In the genomic region with DNA sequence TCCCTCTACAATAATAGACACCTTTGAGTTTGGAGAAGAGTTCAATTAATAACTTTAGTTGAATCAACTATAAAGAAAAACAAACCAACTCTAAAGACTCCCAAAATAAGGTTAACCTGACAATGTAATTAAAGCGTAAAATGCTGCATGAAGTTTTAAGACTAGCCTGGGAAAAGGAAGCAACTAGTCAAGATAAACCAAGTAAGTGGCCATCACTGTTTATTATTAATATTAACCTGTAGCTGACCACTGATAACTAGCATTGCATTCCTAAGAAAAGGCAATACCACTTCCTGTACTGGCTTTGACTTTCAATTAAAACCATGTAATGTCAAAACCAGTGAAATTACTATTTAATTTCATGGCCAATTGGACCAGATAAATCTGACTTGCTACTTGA, we compare ENCODE assay signal across 8 cellular contexts. TPM values are rescaled to one million over a fixed set of nuclear protein-coding genes. Genes with fewer than 3 reads are reported as not detected.
DNase-seq lines count a peak whose midpoint lies in the region; ATAC-seq and TF ChIP-seq lines count a peak whose summit lies in the region.

No MANE protein-coding gene starts in this region.

- peak overlapping the region; percentile 100 for H3K4me3 ChIP-seq in Caco-2 (ENCODE audit: low read depth, low read length)
- H3K4me3 ChIP-seq in Panc1 (ENCODE audit: low read depth in 2 of 2, low read length in 2 of 2): peak overlapping the region; percentile 82 to 99
- peak overlapping the region; percentile 86 for H3K4me3 ChIP-seq in ovary

- POLR2A ChIA-PET in Caco-2 (lab: Charles Lee) (no interaction called here), Panc1 (lab: Charles Lee) (no interaction called here)

- H3K4me3 Mint-ChIP-seq in Caco-2 (ENCODE audit: unreplicated experiment): peak overlapping the region; percentile 86

- H3K27me3 ChIP-seq in Caco-2 (replicated peaks; ENCODE audit: control insufficient read depth, insufficient read depth, low read length) (no peaks in the 10 kb centered on the region), Panc1 (ENCODE audit: control insufficient read depth, insufficient read depth, low read length) (no peaks in the 10 kb centered on the region), ovary (no peaks in the 10 kb centered on the region)

- no peak for ATAC-seq in Panc1
- no peak for ATAC-seq in HG03159 (IDR thresholded peaks at IDR 0.05; ENCODE audit: unreplicated experiment)

- CTCF ChIA-PET in Caco-2 (lab: Charles Lee) (interaction anchor here (3.1 kb wide), 1 partner anchor 10 kb away, joined by 20 read pairs; no protein-coding TSS in a partner anchor), Panc1 (lab: Charles Lee) (interaction anchor here (1.2 kb wide), 1 partner anchor 10 kb away, joined by 3 read pairs; no protein-coding TSS in a partner anchor)

- BruUV-seq in Caco-2 (replicated peaks; lab: Mats Ljungman, UMichigan): no TSS peak
- BruUV-seq in Panc1 (replicated peaks; lab: Mats Ljungman, UMichigan): no TSS peak

- no peak for TF ChIP-seq EP300 in ovary (IDR thresholded peaks at IDR 0.05)

- no peaks in the 10 kb centered on the region for H3K4me1 Mint-ChIP-seq in Caco-2 (ENCODE audit: low read depth, unreplicated experiment)

- no peaks in the 10 kb centered on the region for H3K27me3 Mint-ChIP-seq in Caco-2 (ENCODE audit: insufficient read depth, unreplicated experiment)

- H3K4me1 ChIP-seq in Caco-2 (peaks cover 9% of the 10 kb centered on the region), Panc1 (ENCODE audit: control insufficient read depth, insufficient read depth, low read length) (peaks cover 28% of the 10 kb centered on the region), ovary (ENCODE audit: insufficient read depth) (peaks cover 3% of the 10 kb centered on the region)

- peaks cover 81% of the 10 kb centered on the region for H3K36me3 Mint-ChIP-seq in Caco-2 (ENCODE audit: insufficient read depth, unreplicated experiment)

- intact Hi-C loops in Caco-2 (cut with micrococcal nuclease; ENCODE audit: unreplicated experiment): no loop called here
- intact Hi-C loops in Panc1 (cut with micrococcal nuclease; ENCODE audit: unreplicated experiment): no loop called here
- intact Hi-C loops in ovary (cut with DNase I): no loop called here

- no peaks in the 10 kb centered on the region for H3K9me3 Mint-ChIP-seq in Caco-2 (ENCODE audit: unreplicated experiment)

- WGBS in ovary, 3 donors: 0 to 3% (median 2%) methylated on average over 1 of the region's 1 CpG

- no peak for TF ChIP-seq CTCF in Caco-2 (IDR thresholded peaks at IDR 0.05; ENCODE audit: insufficient read depth in 1 of 2, low read depth in 1 of 2, low read length in 1 of 2, severe bottlenecking in 1 of 2, unreplicated experiment in 1 of 2)
- no peak for TF ChIP-seq CTCF in Panc1 (IDR thresholded peaks at IDR 0.05)
- no peak for TF ChIP-seq CTCF in ovary (IDR thresholded peaks at IDR 0.05)

- TF ChIP-seq POLR2A in erythroblast (IDR thresholded peaks at IDR 0.05; ENCODE audit: low read length) (peak; percentile 14), ovary (IDR thresholded peaks at IDR 0.05) (no peak)

- in situ Hi-C loops in Panc1 (cut with HindIII; ENCODE audit: low pct_unique_long_range_greater_than_20kb, low sequenced_read_pairs): no loop called here

- peak overlapping the region; percentile 95 for H3K27ac ChIP-seq in Panc1 (ENCODE audit: low read length)
- H3K27ac ChIP-seq in ovary: no peak overlapping the region

- DNase-seq in Caco-2 (no peak), Panc1 (ENCODE audit: low read depth, low spot score) (no peak), erythroblast (lab: John Stamatoyannopoulos, UW) (peak in 1 of 2 experiments; percentile 55), ovary (no peak), NCI-H1092 (lab: John Stamatoyannopoulos, UW) (no peak), GM03348 (ENCODE audit: low spot score) (no peak), C1 segment of cervical spinal cord (lab: John Stamatoyannopoulos, UW) (no peak)

- H3K27ac Mint-ChIP-seq in Caco-2 (ENCODE audit: unreplicated experiment): no peak overlapping the region

- no peaks in the 10 kb centered on the region for H3K9me3 ChIP-seq in Caco-2
- no peaks in the 10 kb centered on the region for H3K9me3 ChIP-seq in Panc1 (ENCODE audit: control insufficient read depth, insufficient read depth, low read depth, low read length)
- no peaks in the 10 kb centered on the region for H3K9me3 ChIP-seq in ovary

- peaks cover 2% of the 10 kb centered on the region for H3K36me3 ChIP-seq in Caco-2 (ENCODE audit: control insufficient read depth, insufficient read depth, low read length)
- peaks cover 39% of the 10 kb centered on the region for H3K36me3 ChIP-seq in Panc1 (ENCODE audit: control insufficient read depth, insufficient read depth, low read length)
- no peaks in the 10 kb centered on the region for H3K36me3 ChIP-seq in ovary

RNA-seq across cellular contexts. Expression of a gene that starts 3.0 kb away (rescaled TPM):
- 46.3 and 48.4 TPM in 2 replicates for total RNA-seq in Caco-2 (2022)
- 51.1 TPM for total RNA-seq in Panc1 (2021; ENCODE audit: unreplicated experiment)
- polyA plus RNA-seq in Panc1 (2012; ENCODE audit: insufficient read length): 14.8 TPM
- 10 to 100 TPM; 30.7 to 69.5 (median 49.5) TPM for total RNA-seq in ovary
- polyA plus RNA-seq in ovary: 10 to 100 TPM; 16.5 to 19.4 TPM

RNA-seq across cellular contexts. Expression of a gene that starts 48.9 kb away (rescaled TPM):
- total RNA-seq in Caco-2 (2022) (18.8 and 21.8 TPM in 2 replicates), Panc1 (2021; ENCODE audit: unreplicated experiment) (5.5 TPM), ovary (10 to 100 TPM in 2 of 7 donors, 1 to 10 TPM in 5; 2.3 to 20.5 (median 9.3) TPM)
- 0.53 TPM for polyA plus RNA-seq in Panc1 (2012; ENCODE audit: insufficient read length)
- polyA plus RNA-seq in ovary: 1 to 10 TPM; 2.5 to 4.9 TPM
